In genomic region chr7:41448104-41448503, GRCh38 we compare ENCODE assay signal across 19 cellular contexts.
DNase-seq lines count a peak whose midpoint lies in the region; ATAC-seq and TF ChIP-seq lines count a peak whose summit lies in the region.
"Had no signal": no experiment of that assay in that cellular context is flagged by ENCODE, and none has a peak within 500 bp of the region (broad histone marks: within the 10 kb centered on the region; RNA-seq: fewer than 3 reads in every experiment).

No MANE protein-coding gene starts in this region.

- DNase-seq in EH (ENCODE audit: low read depth) (peak; percentile 48), amniotic epithelial cell (ENCODE audit: low read depth) (peak; percentile 91), foreskin fibroblast (peak; percentile 16 to 50), omental fat pad (ENCODE audit: low spot score) (no peak), HAP-1 (ENCODE audit: low spot score in 2 of 2) (no peak)
- DNase-seq in activated naive CD4-positive, alpha-beta T cell treated with anti-CD3 and anti-CD28 coated beads, Interleukin-2, amount 50 U/mL, for 72 hours (ENCODE audit: low spot score in 2 of 2) = no peak
- DNase-seq in activated T-cell treated with anti-CD3 and anti-CD28 coated beads, Interleukin-2, amount 50 U/mL, for 48 hours = no peak
- DNase-seq: activated CD4-positive, alpha-beta T cell treated with anti-CD3 and anti-CD28 coated beads for 1 hour; activated CD8-positive, alpha-beta memory T cell treated with anti-CD3 and anti-CD28 coated beads, Interleukin-2, amount 50 U/mL, for 4 hours; activated naive CD4-positive, alpha-beta T cell; brain microvascular endothelial cell; Caco-2; foreskin keratinocyte; H7; lower lobe of right lung; naive thymus-derived CD8-positive, alpha-beta T cell; NCI-H1930; stimulated activated naive CD4-positive, alpha-beta T cell had no signal

- no peaks in the 10 kb centered on the region for H3K36me3 ChIP-seq in HAP-1 (replicated peaks)
- H3K36me3 ChIP-seq: brain microvascular endothelial cell, lower lobe of right lung had no signal

- no peaks in the 10 kb centered on the region for H3K9me3 ChIP-seq in HAP-1
- H3K9me3 ChIP-seq: Caco-2, lower lobe of right lung had no signal

- in situ Hi-C loops in HAP-1 (cut with MboI; ENCODE audit: low sequenced_read_pairs) = no loop called here

- H3K4me3 ChIP-seq in foreskin fibroblast (ENCODE audit: low read depth in 1 of 2, low read length in 2 of 2) (no peak overlapping the region), HAP-1 (no peak overlapping the region)
- H3K4me3 ChIP-seq: lower lobe of right lung had no signal

- H3K27me3 ChIP-seq in HAP-1 (ENCODE audit: low read depth) = no peaks in the 10 kb centered on the region
- H3K27me3 ChIP-seq: brain microvascular endothelial cell, foreskin keratinocyte had no signal

- TF ChIP-seq CTCF in foreskin fibroblast (IDR thresholded peaks at IDR 0.05; ENCODE audit: low read depth, low read length) (no peak), omental fat pad (IDR thresholded peaks at IDR 0.05) (no peak)

- no peak overlapping the region for H3K27ac Mint-ChIP-seq in activated naive CD4-positive, alpha-beta T cell treated with anti-CD3 and anti-CD28 coated beads, Interleukin-2, amount 50 U/mL, for 72 hours
- H3K27ac Mint-ChIP-seq: naive thymus-derived CD8-positive, alpha-beta T cell had no signal

- H3K36me3 Mint-ChIP-seq in activated naive CD4-positive, alpha-beta T cell treated with anti-CD3 and anti-CD28 coated beads, Interleukin-2, amount 50 U/mL, for 72 hours = no peaks in the 10 kb centered on the region
- H3K36me3 Mint-ChIP-seq: naive thymus-derived CD8-positive, alpha-beta T cell had no signal

- ATAC-seq in omental fat pad (ENCODE audit: low FRiP score) (peak; percentile 19), esophagus mucosa (no peak)
- ATAC-seq in activated naive CD4-positive, alpha-beta T cell treated with anti-CD3 and anti-CD28 coated beads, Interleukin-2, amount 50 U/mL, for 72 hours = no peak
- ATAC-seq: foreskin keratinocyte; naive thymus-derived CD8-positive, alpha-beta T cell had no signal

- no peaks in the 10 kb centered on the region for H3K4me1 ChIP-seq in HAP-1
- H3K4me1 ChIP-seq: Caco-2, lower lobe of right lung had no signal

- peaks cover 0 to 5% of the 10 kb centered on the region in 2 donors for H3K9me3 Mint-ChIP-seq in activated naive CD4-positive, alpha-beta T cell treated with anti-CD3 and anti-CD28 coated beads, Interleukin-2, amount 50 U/mL, for 72 hours

Comparison
In these comparisons a context has a peak if more than half of its experiments do, and no peak if none do; other contexts are left out.
1. DNase-seq: peak in EH (single experiment), amniotic epithelial cell (single experiment) and foreskin fibroblast (2 of 2); none in omental fat pad (single experiment), activated naive CD4-positive, alpha-beta T cell treated with anti-CD3 and anti-CD28 coated beads, Interleukin-2, amount 50 U/mL, for 72 hours (0 of 2), HAP-1 (0 of 2) and activated T-cell treated with anti-CD3 and anti-CD28 coated beads, Interleukin-2, amount 50 U/mL, for 48 hours (0 of 2).